Comparison of ENCODE assay signal across 27 cellular contexts in the genomic region with DNA sequence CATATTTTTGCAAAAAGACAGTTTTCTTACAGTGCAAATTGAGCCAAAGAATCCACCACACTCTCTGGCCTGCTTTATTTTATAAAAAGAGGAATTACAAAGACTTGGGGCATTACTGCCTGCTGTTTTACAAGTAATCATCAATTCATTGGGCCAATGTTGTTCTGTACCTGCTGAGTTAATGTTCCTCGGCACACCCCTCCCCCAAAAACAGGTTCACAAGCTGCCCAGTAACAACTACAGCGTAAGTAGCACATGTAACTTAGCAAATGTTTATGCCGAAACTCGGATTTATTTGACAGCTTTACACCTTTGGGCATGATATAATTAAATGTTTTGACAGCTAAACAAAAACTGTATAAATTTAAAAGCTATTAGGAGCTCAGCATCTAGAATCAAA.
DNase-seq lines count a peak whose midpoint lies in the region; ATAC-seq, FAIRE-seq and TF ChIP-seq lines count a peak whose summit lies in the region.
"Had no signal": no experiment of that assay in that cellular context is flagged by ENCODE, and none has a peak within 500 bp of the region (broad histone marks: within the 10 kb centered on the region; RNA-seq: fewer than 3 reads in every experiment).

No MANE protein-coding gene starts in this region.

- H3K27ac Mint-ChIP-seq in WTC11 = no peak overlapping the region
- H3K27ac Mint-ChIP-seq: activated CD4-positive, alpha-beta T cell treated with anti-CD3 and anti-CD28 coated beads for 36 hours; activated T-cell treated with anti-CD3 and anti-CD28 coated beads, Interleukin-2, amount 50 U/mL, for 72 hours; stimulated activated memory B cell treated with anti-CD40 and anti-IgM and Interleukin-4, amounts not matched to agents 10 μg/mL and 1 μg/mL and 100 μg/mL, for 72 hours had no signal

- peaks cover 71% of the 10 kb centered on the region for H3K27me3 Mint-ChIP-seq in WTC11 (ENCODE audit: low read depth)
- H3K27me3 Mint-ChIP-seq: activated CD4-positive, alpha-beta T cell treated with anti-CD3 and anti-CD28 coated beads for 36 hours; stimulated activated memory B cell treated with anti-CD40 and anti-IgM and Interleukin-4, amounts not matched to agents 10 μg/mL and 1 μg/mL and 100 μg/mL, for 72 hours had no signal

- H3K4me1 Mint-ChIP-seq in WTC11 = peaks cover 20% of the 10 kb centered on the region

- DNase-seq in GM12892 (ENCODE audit: insufficient read length) = no peak
- peak; percentile 64 for DNase-seq in NCI-H1417 treated with DMSO at 0.1 percent for 48 hours (lab: John Stamatoyannopoulos, UW)
- peak; percentile 34 for DNase-seq in WTC11 (ENCODE audit: low spot score)
- peak; percentile 49 for DNase-seq in left kidney (ENCODE audit: low read depth, low spot score)
- no peak for DNase-seq in activated CD8-positive, alpha-beta memory T cell treated with anti-CD3 and anti-CD28 coated beads for 24 hours
- DNase-seq in ascending aorta (ENCODE audit: low spot score in 2 of 2) = no peak
- no peak for DNase-seq in activated CD4-positive, alpha-beta T cell treated with anti-CD3 and anti-CD28 coated beads, Interleukin-2, amount 50 U/mL, for 4 hours
- no peak for DNase-seq in T-helper 1 cell
- DNase-seq: activated CD4-positive, alpha-beta T cell treated with anti-CD3 and anti-CD28 coated beads for 36 hours; activated naive CD4-positive, alpha-beta T cell treated with anti-CD3 and anti-CD28 coated beads, Interleukin-2, amount 50 U/mL, for 16 hours; activated T-cell treated with anti-CD3 and anti-CD28 coated beads, Interleukin-2, amount 50 U/mL, for 72 hours; Calu3; dermis blood vessel endothelial cell; kidney; mammary epithelial cell; NCI-H2171; NCI-H526 treated with DMSO at 0.1 percent for 48 hours; PC-3; Right ventricle myocardium superior; small intestine; uterus had no signal

- no peak overlapping the region for H3K4me3 ChIP-seq in ascending aorta
- H3K4me3 ChIP-seq: cardiac muscle cell, suprapubic skin, uterus had no signal

- FAIRE-seq in GM12892 (lab: Jason Lieb, UNC) = peak; percentile 42
- FAIRE-seq: endothelial cell of umbilical vein, H54, HTR-8/SVneo, small intestine had no signal

- POLR2A ChIA-PET in WTC11 (lab: Charles Lee) = no interaction called here

- peak overlapping the region; percentile 29 for H3K4me3 Mint-ChIP-seq in WTC11
- H3K4me3 Mint-ChIP-seq: activated CD4-positive, alpha-beta T cell treated with anti-CD3 and anti-CD28 coated beads for 36 hours; activated T-cell treated with anti-CD3 and anti-CD28 coated beads, Interleukin-2, amount 50 U/mL, for 72 hours; stimulated activated memory B cell treated with anti-CD40 and anti-IgM and Interleukin-4, amounts not matched to agents 10 μg/mL and 1 μg/mL and 100 μg/mL, for 72 hours had no signal

- intact Hi-C loops in ascending aorta (cut with DNase I) = no loop called here

- no peaks in the 10 kb centered on the region for H3K27me3 ChIP-seq in ascending aorta
- H3K27me3 ChIP-seq: suprapubic skin, uterus had no signal

- H3K9me3 ChIP-seq in ascending aorta = no peaks in the 10 kb centered on the region
- H3K9me3 ChIP-seq: suprapubic skin, uterus had no signal

- no peak overlapping the region for H3K27ac ChIP-seq in ascending aorta
- H3K27ac ChIP-seq: suprapubic skin, uterus had no signal

- H3K36me3 ChIP-seq in ascending aorta = no peaks in the 10 kb centered on the region
- H3K36me3 ChIP-seq: cardiac muscle cell, suprapubic skin, uterus had no signal

- no peaks in the 10 kb centered on the region for H3K9me3 Mint-ChIP-seq in WTC11
- H3K9me3 Mint-ChIP-seq: activated T-cell treated with anti-CD3 and anti-CD28 coated beads, Interleukin-2, amount 50 U/mL, for 72 hours; stimulated activated memory B cell treated with anti-CD40 and anti-IgM and Interleukin-4, amounts not matched to agents 10 μg/mL and 1 μg/mL and 100 μg/mL, for 72 hours had no signal

- no peaks in the 10 kb centered on the region for H3K4me1 ChIP-seq in ascending aorta
- H3K4me1 ChIP-seq: suprapubic skin, uterus had no signal

- CTCF ChIA-PET in WTC11 (lab: Charles Lee) = no interaction called here

- ATAC-seq in WTC11 = peak; percentile 70
- ATAC-seq: activated CD4-positive, alpha-beta T cell treated with anti-CD3 and anti-CD28 coated beads for 36 hours; activated T-cell treated with anti-CD3 and anti-CD28 coated beads, Interleukin-2, amount 50 U/mL, for 72 hours; PC-3 had no signal

- no peaks in the 10 kb centered on the region for H3K36me3 Mint-ChIP-seq in WTC11

- TF ChIP-seq CTCF in WTC11 (IDR thresholded peaks at IDR 0.05) (no peak), ascending aorta (IDR thresholded peaks at IDR 0.05) (no peak)

- TF ChIP-seq POLR2A in GM12892 (IDR thresholded peaks at IDR 0.05; ENCODE audit: low read depth, low read length) = no peak

TF ChIP-seq in WTC11, 78 proteins besides CTCF, POLR2A, EP300 and RAD21:
- TF ChIP-seq TEAD1 (CRISPR knock-in tag; IDR thresholded peaks at IDR 0.05) (peak; percentile 73; the same call in 1 of the 2 replicates), ETV6 (CRISPR knock-in tag; IDR thresholded peaks at IDR 0.05) (no peak), SP1 (CRISPR knock-in tag; conservative IDR thresholded peaks at IDR 0.05) (0 out of 2 replicates have a peak, but pooled peaks have one; percentile 49), ZNF121 (CRISPR knock-in tag; IDR thresholded peaks at IDR 0.05) (no peak), NFATC4 (CRISPR knock-in tag; IDR thresholded peaks at IDR 0.05) (no peak)
- TF ChIP-seq, protein P1, sequence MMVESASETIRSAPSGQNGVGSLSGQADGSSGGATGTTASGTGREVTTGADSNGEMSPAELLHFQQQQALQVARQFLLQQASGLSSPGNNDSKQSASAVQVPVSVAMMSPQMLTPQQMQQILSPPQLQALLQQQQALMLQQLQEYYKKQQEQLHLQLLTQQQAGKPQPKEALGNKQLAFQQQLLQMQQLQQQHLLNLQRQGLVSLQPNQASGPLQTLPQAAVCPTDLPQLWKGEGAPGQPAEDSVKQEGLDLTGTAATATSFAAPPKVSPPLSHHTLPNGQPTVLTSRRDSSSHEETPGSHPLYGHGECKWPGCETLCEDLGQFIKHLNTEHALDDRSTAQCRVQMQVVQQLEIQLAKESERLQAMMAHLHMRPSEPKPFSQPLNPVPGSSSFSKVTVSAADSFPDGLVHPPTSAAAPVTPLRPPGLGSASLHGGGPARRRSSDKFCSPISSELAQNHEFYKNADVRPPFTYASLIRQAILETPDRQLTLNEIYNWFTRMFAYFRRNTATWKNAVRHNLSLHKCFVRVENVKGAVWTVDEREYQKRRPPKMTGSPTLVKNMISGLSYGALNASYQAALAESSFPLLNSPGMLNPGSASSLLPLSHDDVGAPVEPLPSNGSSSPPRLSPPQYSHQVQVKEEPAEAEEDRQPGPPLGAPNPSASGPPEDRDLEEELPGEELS (CRISPR knock-in tag; IDR thresholded peaks at IDR 0.05) = peak; percentile 57; the same call in 1 of the 2 replicates
- TF ChIP-seq, protein P2, sequence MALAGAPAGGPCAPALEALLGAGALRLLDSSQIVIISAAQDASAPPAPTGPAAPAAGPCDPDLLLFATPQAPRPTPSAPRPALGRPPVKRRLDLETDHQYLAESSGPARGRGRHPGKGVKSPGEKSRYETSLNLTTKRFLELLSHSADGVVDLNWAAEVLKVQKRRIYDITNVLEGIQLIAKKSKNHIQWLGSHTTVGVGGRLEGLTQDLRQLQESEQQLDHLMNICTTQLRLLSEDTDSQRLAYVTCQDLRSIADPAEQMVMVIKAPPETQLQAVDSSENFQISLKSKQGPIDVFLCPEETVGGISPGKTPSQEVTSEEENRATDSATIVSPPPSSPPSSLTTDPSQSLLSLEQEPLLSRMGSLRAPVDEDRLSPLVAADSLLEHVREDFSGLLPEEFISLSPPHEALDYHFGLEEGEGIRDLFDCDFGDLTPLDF (CRISPR knock-in tag; IDR thresholded peaks at IDR 0.05) = no peak

Comparison
In these comparisons a context has a peak if more than half of its experiments do, and no peak if none do; other contexts are left out.
1. DNase-seq: peak in NCI-H1417 treated with DMSO at 0.1 percent for 48 hours (single experiment), WTC11 (single experiment) and left kidney (single experiment); none in GM12892 (single experiment), activated CD8-positive, alpha-beta memory T cell treated with anti-CD3 and anti-CD28 coated beads for 24 hours (single experiment), ascending aorta (0 of 2), activated CD4-positive, alpha-beta T cell treated with anti-CD3 and anti-CD28 coated beads, Interleukin-2, amount 50 U/mL, for 4 hours (0 of 2) and T-helper 1 cell (0 of 5).